ENCODE assay signal across 20 cellular contexts in the genomic region with DNA sequence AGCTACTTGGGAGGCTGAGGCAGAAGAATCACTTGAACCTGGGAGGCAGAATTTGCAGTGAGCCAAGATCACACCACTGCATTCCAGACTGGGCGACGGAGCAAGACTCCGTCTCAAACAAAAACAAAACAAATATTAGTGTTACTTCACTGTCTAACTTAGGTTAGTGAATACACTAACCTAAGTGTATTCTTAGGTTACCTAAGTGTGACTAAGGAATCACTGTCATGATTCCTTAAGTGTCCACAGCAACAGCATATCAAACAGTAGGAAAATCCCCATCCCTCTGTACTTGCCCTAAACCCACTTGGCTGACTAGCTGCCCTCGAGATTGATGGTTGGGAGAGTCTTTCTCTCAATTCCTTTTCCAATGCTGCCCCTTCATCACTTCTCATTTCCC. TPM values are rescaled to one million over a fixed set of nuclear protein-coding genes. Genes with fewer than 3 reads are reported as not detected.
DNase-seq lines count a peak whose midpoint lies in the region; ATAC-seq, FAIRE-seq and TF ChIP-seq lines count a peak whose summit lies in the region.
"Had no signal": no experiment of that assay in that cellular context is flagged by ENCODE, and none has a peak within 500 bp of the region (broad histone marks: within the 10 kb centered on the region; RNA-seq: fewer than 3 reads in every experiment).

No MANE protein-coding gene starts in this region.

- peak; percentile 85 to 92 for ATAC-seq in A549

- H3K4me1 Mint-ChIP-seq in brain, result peaks cover 10% of the 10 kb centered on the region
- peaks cover 7% of the 10 kb centered on the region for H3K4me1 Mint-ChIP-seq in type B pancreatic cell (ENCODE audit: unreplicated experiment)
- H3K4me1 Mint-ChIP-seq in activated naive CD4-positive, alpha-beta T cell treated with anti-CD3 and anti-CD28 coated beads, Interleukin-2, amount 10 ng/mL, durations not matched to agents 7 days and 5 days, result peaks cover 8% of the 10 kb centered on the region
- H3K4me1 Mint-ChIP-seq: CD4-positive, alpha-beta memory T cell had no signal

- H3K4me3 Mint-ChIP-seq in brain (no peak overlapping the region), type B pancreatic cell (no peak overlapping the region)
- H3K4me3 Mint-ChIP-seq in activated naive CD4-positive, alpha-beta T cell treated with anti-CD3 and anti-CD28 coated beads, Interleukin-2, amount 10 ng/mL, durations not matched to agents 7 days and 5 days, result no peak overlapping the region
- H3K4me3 Mint-ChIP-seq: CD4-positive, alpha-beta memory T cell had no signal

- H3K27ac ChIP-seq in A549 (peak overlapping the region; percentile 39 to 55; a peak in 3 of 6 replicates), tibial nerve (no peak overlapping the region)
- H3K27ac ChIP-seq: 22Rv1 had no signal

- peak overlapping the region; percentile 42 for H3K4me2 ChIP-seq in A549

- TF ChIP-seq CTCF in A549 (IDR thresholded peaks at IDR 0.05) (no peak), brain (conservative IDR thresholded peaks at IDR 0.05) (no peak), type B pancreatic cell (conservative IDR thresholded peaks at IDR 0.05) (no peak), tibial nerve (IDR thresholded peaks at IDR 0.05) (no peak)

- 10% methylated on average over 4 of the region's 4 CpGs for WGBS in A549 (ENCODE audit: missing lambda C conversion rate)
- 84 to 89% methylated on average over 4 of the region's 4 CpGs for WGBS in tibial nerve, 2 donors

- peaks cover 32% of the 10 kb centered on the region for H3K4me1 ChIP-seq in A549
- no peaks in the 10 kb centered on the region for H3K4me1 ChIP-seq in tibial nerve
- H3K4me1 ChIP-seq: HAP-1 had no signal

- H3K27me3 Mint-ChIP-seq in brain, result no peaks in the 10 kb centered on the region
- H3K27me3 Mint-ChIP-seq in type B pancreatic cell, result no peaks in the 10 kb centered on the region
- peaks cover 9% of the 10 kb centered on the region for H3K27me3 Mint-ChIP-seq in activated naive CD4-positive, alpha-beta T cell treated with anti-CD3 and anti-CD28 coated beads, Interleukin-2, amount 10 ng/mL, durations not matched to agents 7 days and 5 days

- TF ChIP-seq POLR2A in A549 (IDR thresholded peaks at IDR 0.05; ENCODE audit: low read length), result no peak
- no peak for TF ChIP-seq POLR2A in tibial nerve (IDR thresholded peaks at IDR 0.05)

- no peak for TF ChIP-seq RAD21 in A549 (conservative IDR thresholded peaks at IDR 0.05 in 1 of 2, IDR thresholded peaks at IDR 0.05 in 1 of 2)

- H3K9me3 ChIP-seq in A549, result no peaks in the 10 kb centered on the region
- H3K9me3 ChIP-seq in tibial nerve, result no peaks in the 10 kb centered on the region
- H3K9me3 ChIP-seq: HAP-1 had no signal

- peak overlapping the region in 3 of 5 experiments; percentile 26 to 65 (median 27) for H3K27ac Mint-ChIP-seq in brain
- peak overlapping the region; percentile 23 for H3K27ac Mint-ChIP-seq in type B pancreatic cell
- no peak overlapping the region for H3K27ac Mint-ChIP-seq in activated naive CD4-positive, alpha-beta T cell treated with anti-CD3 and anti-CD28 coated beads, Interleukin-2, amount 10 ng/mL, durations not matched to agents 7 days and 5 days
- H3K27ac Mint-ChIP-seq: CD4-positive, alpha-beta memory T cell had no signal

- POLR2A ChIA-PET in A549 (lab: Yijun Ruan, JAX), result no interaction called here

- H3K36me3 Mint-ChIP-seq in brain (no peaks in the 10 kb centered on the region), type B pancreatic cell (no peaks in the 10 kb centered on the region)
- H3K36me3 Mint-ChIP-seq in activated naive CD4-positive, alpha-beta T cell treated with anti-CD3 and anti-CD28 coated beads, Interleukin-2, amount 10 ng/mL, durations not matched to agents 7 days and 5 days, result no peaks in the 10 kb centered on the region
- H3K36me3 Mint-ChIP-seq: CD4-positive, alpha-beta memory T cell had no signal

- no peak for FAIRE-seq in A549 (lab: Jason Lieb, UNC)
- FAIRE-seq: A204.1, G401.6, GM12892, H54 had no signal

- H3K4me3 ChIP-seq in A549 (no peak overlapping the region), tibial nerve (no peak overlapping the region)
- H3K4me3 ChIP-seq: HAP-1 had no signal

- DNase-seq in A549 (ENCODE audit: low read depth in 1 of 2, low spot score in 1 of 2) (peak in 1 of 2 experiments; percentile 67), kidney tubule cell (ENCODE audit: low spot score) (peak; percentile 82), type B pancreatic cell (ENCODE audit: extremely low spot score, unreplicated experiment) (no peak), tibial nerve (ENCODE audit: low spot score in 2 of 2) (no peak)
- no peak for DNase-seq in activated naive CD4-positive, alpha-beta T cell treated with anti-CD3 and anti-CD28 coated beads, Interleukin-2, amount 10 ng/mL, durations not matched to agents 7 days and 5 days
- DNase-seq in activated effector memory CD4-positive, alpha-beta T cell treated with anti-CD3 and anti-CD28 coated beads, Interleukin-2, amount 50 U/mL, for 16 hours, result no peak
- DNase-seq: ACHN; C1 segment of cervical spinal cord; CD4-positive, alpha-beta memory T cell; COR-L47; DMS153; DND-41; GOT3 had no signal

- no peaks in the 10 kb centered on the region for H3K27me3 ChIP-seq in tibial nerve

- TF ChIP-seq EP300 in A549 (IDR thresholded peaks at IDR 0.05) (no peak), tibial nerve (IDR thresholded peaks at IDR 0.05) (no peak)

- no peaks in the 10 kb centered on the region for H3K36me3 ChIP-seq in tibial nerve
- H3K36me3 ChIP-seq: HAP-1 had no signal

- CTCF ChIA-PET in A549 (lab: Yijun Ruan, JAX), result interaction anchor here (0.9 to 3.6 kb wide), 4 partner anchors 8 to 180 kb away, joined by 4 to 24 read pairs (median 4); no protein-coding TSS in a partner anchor
- CTCF ChIA-PET in activated naive CD4-positive, alpha-beta T cell treated with anti-CD3 and anti-CD28 coated beads, Interleukin-2, amount 10 ng/mL, durations not matched to agents 7 days and 5 days (lab: Charles Lee), result interaction anchor here (1.1 to 1.3 kb wide), 2 partner anchors 10 to 11 kb away, joined by 3 to 4 read pairs; no protein-coding TSS in a partner anchor

- H3K9me3 Mint-ChIP-seq in brain (no peaks in the 10 kb centered on the region), type B pancreatic cell (no peaks in the 10 kb centered on the region)
- H3K9me3 Mint-ChIP-seq in activated naive CD4-positive, alpha-beta T cell treated with anti-CD3 and anti-CD28 coated beads, Interleukin-2, amount 10 ng/mL, durations not matched to agents 7 days and 5 days, result no peaks in the 10 kb centered on the region
- H3K9me3 Mint-ChIP-seq: CD4-positive, alpha-beta memory T cell had no signal

TF ChIP-seq in A549, 52 proteins besides CTCF, POLR2A, EP300 and RAD21:
- TF ChIP-seq HDAC2 (IDR thresholded peaks at IDR 0.05) (no peak), RARB (CRISPR knock-in tag; IDR thresholded peaks at IDR 0.05) (no peak), CHD2 (IDR thresholded peaks at IDR 0.05; ENCODE audit: low read length, partially characterized antibody) (no peak), ESRRA (IDR thresholded peaks at IDR 0.05; ENCODE audit: borderline replicate concordance, low read length) (no peak), HEYL (CRISPR knock-in tag; IDR thresholded peaks at IDR 0.05) (no peak), RFX5 (IDR thresholded peaks at IDR 0.05) (no peak), HOXB5 (CRISPR knock-in tag; IDR thresholded peaks at IDR 0.05) (no peak)
- TF ChIP-seq, protein P1, sequence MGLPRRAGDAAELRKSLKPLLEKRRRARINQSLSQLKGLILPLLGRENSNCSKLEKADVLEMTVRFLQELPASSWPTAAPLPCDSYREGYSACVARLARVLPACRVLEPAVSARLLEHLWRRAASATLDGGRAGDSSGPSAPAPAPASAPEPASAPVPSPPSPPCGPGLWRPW (IDR thresholded peaks at IDR 0.05), result no peak
TF ChIP-seq in A549: peak in this region for 0.

RNA-seq across cellular contexts. Expression of a gene that starts 11.8 kb away (rescaled TPM):
- polyA plus RNA-seq in A549 (2011; rRNA removed), result 16.4 and 21.9 TPM in 2 replicates
- polyA plus RNA-seq in A549 (2012; cell fraction: cytosol; rRNA removed), result 3.6 and 4.2 TPM in 2 replicates
- polyA plus RNA-seq in A549 (2012; cell fraction: nucleus; rRNA removed), result 3.3 and 4.3 TPM in 2 replicates
- polyA plus RNA-seq in A549 (2017; fragmentation: RNase III; extraction: RNeasy Plus Mini Kit Qiagen cat#74134 plus additional on column Dnase treatment), result 7.4 to 8.5 TPM (median 8.2 TPM) in 3 replicates
- polyA minus RNA-seq in A549 (2011; rRNA and poly(A)+ RNA removed), result 18.7 and 19.8 TPM in 2 replicates
- 2.8 TPM for polyA plus RNA-seq in brain (ENCODE audit: insufficient read depth, low read depth, low replicate concordance)
- total RNA-seq in type B pancreatic cell (ENCODE audit: low replicate concordance), result 17.4 and 23.0 TPM in 2 replicates
- total RNA-seq in tibial nerve, result 10 to 100 TPM; 17.2 to 25.7 (median 21.9) TPM

Comparison
In these comparisons a context has a peak if more than half of its experiments do, and no peak if none do; other contexts are left out.
1. H3K27ac ChIP-seq: peak in A549 (2 of 2); none in tibial nerve (0 of 4).